1 cellular context compared by ENCODE assay signal in genomic region chr6:24933266-24933665, GRCh38.
TF ChIP-seq lines count a peak whose summit lies in the region.

No MANE protein-coding gene starts in this region.

TF ChIP-seq in HepG2, 621 proteins besides CTCF, POLR2A, EP300 and RAD21:
- TF ChIP-seq ZNF180 (CRISPR knock-in tag; IDR thresholded peaks at IDR 0.05; ENCODE audit: borderline replicate concordance, low read depth) = no peak
- TF ChIP-seq FOXK2 (IDR thresholded peaks at IDR 0.05) = no peak
- TF ChIP-seq AKAP8 (CRISPR knock-in tag; IDR thresholded peaks at IDR 0.05) = no peak
- TF ChIP-seq ZBTB43 (CRISPR knock-in tag; conservative IDR thresholded peaks at IDR 0.05) = no peak
- no peak for TF ChIP-seq JDP2 (CRISPR knock-in tag; IDR thresholded peaks at IDR 0.05; ENCODE audit: borderline replicate concordance)
- no peak for TF ChIP-seq NR0B2 (CRISPR knock-in tag; IDR thresholded peaks at IDR 0.05)
- TF ChIP-seq CERS6 (CRISPR knock-in tag; IDR thresholded peaks at IDR 0.05) = no peak
- no peak for TF ChIP-seq ZNF614 (CRISPR knock-in tag; IDR thresholded peaks at IDR 0.05; ENCODE audit: borderline replicate concordance)
- no peak for TF ChIP-seq SUZ12 (IDR thresholded peaks at IDR 0.05; ENCODE audit: low read depth, low read length)
- TF ChIP-seq ZNF430 (CRISPR knock-in tag; IDR thresholded peaks at IDR 0.05) = no peak
- no peak for TF ChIP-seq DR1 (CRISPR knock-in tag; IDR thresholded peaks at IDR 0.05)
- no peak for TF ChIP-seq ATF3 (CRISPR knock-in tag; IDR thresholded peaks at IDR 0.05)
